ENCODE assay signal across 12 cellular contexts in the genomic region with DNA sequence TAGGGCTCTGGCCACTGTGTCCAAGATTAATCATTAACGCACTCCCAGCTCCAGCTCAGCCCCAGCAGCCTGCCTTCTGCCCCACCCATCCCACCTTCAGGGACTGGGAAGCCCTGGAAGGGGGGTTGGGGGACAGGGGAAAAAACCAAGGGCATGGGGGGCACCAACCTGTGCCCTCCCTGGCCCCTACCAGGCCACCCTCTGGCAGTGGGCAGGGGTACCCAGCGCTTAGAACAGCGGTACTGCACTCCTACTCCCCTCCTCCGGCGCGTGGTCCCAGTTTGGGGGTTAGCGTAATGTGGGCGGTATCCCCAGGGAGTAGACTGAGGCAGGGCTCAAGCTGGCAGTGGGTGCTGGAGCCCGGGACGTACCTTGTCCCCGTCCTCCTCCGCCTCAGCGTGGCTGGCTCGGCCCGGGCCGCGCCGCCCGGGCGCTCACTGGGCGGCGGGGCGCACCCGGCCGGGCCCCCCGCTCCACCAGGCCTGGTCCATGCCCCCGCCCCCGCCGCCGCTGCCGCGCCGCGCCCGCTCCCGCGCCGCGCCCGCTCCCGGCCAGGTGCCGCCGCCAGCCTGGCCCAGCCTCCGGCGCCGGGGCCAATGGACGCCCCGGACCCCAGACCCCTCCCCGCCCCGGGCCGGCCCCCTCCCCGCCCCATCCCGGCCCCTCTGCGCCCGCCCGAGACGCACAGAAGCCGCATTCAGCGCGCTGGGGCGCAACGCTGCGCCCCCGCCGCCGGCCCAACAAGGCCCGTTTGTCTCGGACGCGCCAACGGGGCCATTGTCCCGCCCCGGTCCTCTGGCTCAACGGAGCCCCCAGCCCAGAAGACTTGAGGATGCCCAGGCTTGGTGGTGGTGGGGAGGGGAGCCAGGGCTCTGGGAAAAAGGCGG. TPM values are rescaled to one million over a fixed set of nuclear protein-coding genes. Genes with fewer than 3 reads are reported as not detected.
DNase-seq lines count a peak whose midpoint lies in the region; ATAC-seq and TF ChIP-seq lines count a peak whose summit lies in the region.
"Had no signal": no experiment of that assay in that cellular context is flagged by ENCODE, and none has a peak within 500 bp of the region (broad histone marks: within the 10 kb centered on the region; RNA-seq: fewer than 3 reads in every experiment).

Gene GAL3ST1, minus strand, starts transcription at position 571 of the 887 bp plus-strand sequence. CDS start 17,273 bp downstream, outside the sequence.

- H3K27ac ChIP-seq in A673 (ENCODE audit: low read depth, low read length, poor library complexity, severe bottlenecking): no peak within 1 kb of the TSS
- no peak within 1 kb of the TSS for H3K27ac ChIP-seq in neural progenitor cell
- no peak within 1 kb of the TSS for H3K27ac ChIP-seq in Karpas-422 (ENCODE audit: low read length)

- H3K9me2 ChIP-seq in Karpas-422 (replicated peaks; ENCODE audit: insufficient read depth, low read length): no peaks in the 10 kb centered on the region

- peak within 1 kb of the TSS; percentile 5 for H3K9ac ChIP-seq in neural progenitor cell
- H3K9ac ChIP-seq in Karpas-422 (ENCODE audit: low read length): no peak within 1 kb of the TSS

- no peaks in the 10 kb centered on the region for H3K79me2 ChIP-seq in neural progenitor cell (ENCODE audit: low read depth)
- no peaks in the 10 kb centered on the region for H3K79me2 ChIP-seq in Karpas-422 (ENCODE audit: low read length)

- CTCF ChIA-PET in A673 (lab: Charles Lee): no interaction called here

- peaks cover 4% of the 10 kb centered on the region for H3K27me3 Mint-ChIP-seq in neural progenitor cell (ENCODE audit: insufficient read depth, low read depth)

- H3K27me3 ChIP-seq in A673 (replicated peaks; ENCODE audit: insufficient read depth, low read depth, low read length, poor library complexity): no peaks in the 10 kb centered on the region
- H3K27me3 ChIP-seq in neural progenitor cell: no peaks in the 10 kb centered on the region
- no peaks in the 10 kb centered on the region for H3K27me3 ChIP-seq in Karpas-422 (ENCODE audit: low read length)
- H3K27me3 ChIP-seq: right atrium auricular region had no signal

- H3K4me3 ChIP-seq in A673 (ENCODE audit: low read depth, low read length, poor library complexity, severe bottlenecking) (peak within 1 kb of the TSS; percentile 27), neural progenitor cell (peak within 1 kb of the TSS; percentile 70), Karpas-422 (ENCODE audit: low read length) (no peak within 1 kb of the TSS)

- no peaks in the 10 kb centered on the region for H3K9me3 ChIP-seq in A673 (ENCODE audit: low read depth, low read length, poor library complexity, severe bottlenecking)
- no peaks in the 10 kb centered on the region for H3K9me3 ChIP-seq in neural progenitor cell (ENCODE audit: low read depth)
- no peaks in the 10 kb centered on the region for H3K9me3 ChIP-seq in Karpas-422 (ENCODE audit: low read length)
- H3K9me3 ChIP-seq: right atrium auricular region had no signal

- no peak for ATAC-seq in HG02642 (IDR thresholded peaks at IDR 0.05; ENCODE audit: poor library complexity, unreplicated experiment)

- H3K4me1 ChIP-seq in A673 (ENCODE audit: insufficient read depth, low read length, poor library complexity, severe bottlenecking) (no peaks in the 10 kb centered on the region), neural progenitor cell (peaks cover 9% of the 10 kb centered on the region), Karpas-422 (ENCODE audit: low read length) (no peaks in the 10 kb centered on the region)

- no peak for TF ChIP-seq CTCF in A673 (conservative IDR thresholded peaks at IDR 0.05; ENCODE audit: low read depth, low read length)
- no peak for TF ChIP-seq CTCF in neural progenitor cell (IDR thresholded peaks at IDR 0.05)

- H3K4me2 ChIP-seq in neural progenitor cell: peak within 1 kb of the TSS; percentile 99
- H3K4me2 ChIP-seq in Karpas-422 (ENCODE audit: low read depth, low read length, poor library complexity, severe bottlenecking): no peak within 1 kb of the TSS

- POLR2A ChIA-PET in A673 (lab: Charles Lee; ENCODE audit: low non-redundant PET): no interaction called here

- peak within 1 kb of the TSS; percentile 74 for H3K27ac Mint-ChIP-seq in neural progenitor cell
- H3K27ac Mint-ChIP-seq: CD4-positive, CD25-positive, alpha-beta regulatory T cell had no signal

- H3K9me3 Mint-ChIP-seq in neural progenitor cell: no peaks in the 10 kb centered on the region
- H3K9me3 Mint-ChIP-seq: CD4-positive, CD25-positive, alpha-beta regulatory T cell had no signal

- DNase-seq in A673 (ENCODE audit: low spot score) (no peak), NCI-H2171 (lab: John Stamatoyannopoulos, UW) (peak; percentile 37), globus pallidus (ENCODE audit: low spot score) (peak; percentile 94), neural progenitor cell (ENCODE audit: low spot score) (peak; percentile 80), NCI-H774 (lab: John Stamatoyannopoulos, UW) (no peak), germinal center (ENCODE audit: low spot score) (no peak), Karpas-422 (no peak)
- DNase-seq: CD4-positive, CD25-positive, alpha-beta regulatory T cell; central memory CD4-positive, alpha-beta T cell; KBM-7 had no signal

- H3K36me3 ChIP-seq in A673 (ENCODE audit: insufficient read depth, low read length, poor library complexity, severe bottlenecking): peaks cover 32% of the 10 kb centered on the region
- H3K36me3 ChIP-seq in neural progenitor cell: no peaks in the 10 kb centered on the region
- H3K36me3 ChIP-seq in Karpas-422 (ENCODE audit: insufficient read depth, low read length): peaks cover 2% of the 10 kb centered on the region

- peaks cover 22% of the 10 kb centered on the region for H3F3A ChIP-seq in neural progenitor cell (ENCODE audit: low read depth)

- intact Hi-C loops in A673 (cut with micrococcal nuclease; ENCODE audit: unreplicated experiment): no loop called here

- H4K20me1 ChIP-seq in neural progenitor cell (ENCODE audit: low read depth): no peaks in the 10 kb centered on the region
- H4K20me1 ChIP-seq in Karpas-422 (ENCODE audit: insufficient read depth, low read depth, low read length): 0 out of 2 replicates have a peak, but pooled peaks cover 21% of the 10 kb centered on the region

- no TSS peak for BruUV-seq in A673 (replicated peaks; lab: Mats Ljungman, UMichigan)

- H3K36me3 Mint-ChIP-seq in neural progenitor cell: peaks cover 13% of the 10 kb centered on the region

- peaks cover 13% of the 10 kb centered on the region for H3K4me1 Mint-ChIP-seq in neural progenitor cell

- peak within 1 kb of the TSS; percentile 81 for H3K4me3 Mint-ChIP-seq in neural progenitor cell
- H3K4me3 Mint-ChIP-seq: CD4-positive, CD25-positive, alpha-beta regulatory T cell had no signal

- H2AFZ ChIP-seq in neural progenitor cell (replicated peaks) (peak within 1 kb of the TSS; percentile 64), Karpas-422 (ENCODE audit: low read length) (no peak within 1 kb of the TSS)

RNA-seq across cellular contexts. Expression of gene GAL3ST1, which starts in this region (rescaled TPM):
- 0.58 and 0.83 TPM in 2 replicates for total RNA-seq in A673 (2021)
- total RNA-seq in neural progenitor cell (ENCODE audit: low replicate concordance): 4.3 and 10.1 TPM in 2 replicates
- total RNA-seq in Karpas-422 (2014; rRNA removed; shearing (Covaris generic); ENCODE audit: low replicate concordance): not detected in 2 replicates

Comparison
In these comparisons a context has a peak if more than half of its experiments do, and no peak if none do; other contexts are left out.
1. DNase-seq: peak in NCI-H2171 (single experiment), globus pallidus (single experiment) and neural progenitor cell (single experiment); none in A673 (single experiment), NCI-H774 (single experiment), germinal center (single experiment) and Karpas-422 (single experiment).